ENCODE assay signal across 8 cellular contexts in the genomic region with DNA sequence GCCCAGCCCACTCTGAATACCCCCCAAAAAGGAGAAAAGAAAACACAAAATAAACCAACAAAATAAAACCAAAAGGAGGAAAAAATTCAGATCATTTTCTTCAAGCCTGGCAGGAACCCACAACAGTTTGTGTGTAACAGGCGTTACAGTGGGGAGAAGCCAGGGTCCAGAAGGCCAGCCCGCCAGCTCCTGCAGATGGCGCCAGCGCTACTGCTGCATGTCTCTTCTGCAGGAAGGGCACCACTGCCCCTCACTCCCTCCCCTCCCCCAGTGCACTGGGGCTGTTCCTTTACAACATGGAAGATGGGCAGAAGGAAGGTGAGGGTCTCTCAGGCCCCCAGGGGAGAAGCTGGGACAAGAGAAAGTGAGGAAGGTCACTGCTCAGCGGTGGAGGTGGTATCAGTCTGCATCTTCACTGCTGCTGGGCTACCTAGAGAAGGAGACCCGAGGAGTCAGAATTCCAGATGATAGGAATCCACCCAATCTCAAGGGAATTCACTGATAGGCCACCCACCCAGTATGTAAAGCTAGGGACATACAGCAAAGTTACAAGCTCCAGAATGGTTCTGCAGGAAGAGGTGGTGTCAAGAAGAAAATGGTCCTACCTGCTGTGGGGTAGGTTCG. TPM values are rescaled to one million over a fixed set of nuclear protein-coding genes. Genes with fewer than 3 reads are reported as not detected.
DNase-seq lines count a peak whose midpoint lies in the region; ATAC-seq, FAIRE-seq and TF ChIP-seq lines count a peak whose summit lies in the region.

No MANE protein-coding gene starts in this region.

- peaks cover 31% of the 10 kb centered on the region for H3K79me2 ChIP-seq in K562 (ENCODE audit: control insufficient read depth, insufficient read depth, low read length)

- no peaks in the 10 kb centered on the region for H4K20me1 ChIP-seq in K562 (replicated peaks; ENCODE audit: control insufficient read depth, insufficient read depth, low read length)

- H3K36me3 ChIP-seq in K562 (ENCODE audit: control insufficient read depth, insufficient read depth, low read length) (peaks cover 76% of the 10 kb centered on the region), mesodermal cell (ENCODE audit: control insufficient read depth, insufficient read depth, low read length) (peaks cover 78% of the 10 kb centered on the region)

- POLR2A ChIA-PET in K562 (lab: Yijun Ruan, JAX): interaction anchor here (0.6 to 1.5 kb wide), 6 partner anchors 13 to 35 kb away, joined by 3 to 4 read pairs (median 3); a partner anchor contains a TSS

- DNase-seq in COR-L47 (lab: John Stamatoyannopoulos, UW) (peak; percentile 15), HFF-Myc (ENCODE audit: extremely low read depth, low read depth) (no peak), RKO (ENCODE audit: low spot score) (peak; percentile 65), K562 (ENCODE audit: extremely low read depth in 1 of 4, low spot score in 3 of 4) (peak; percentile 43 to 58 (median 48)), lower leg skin (ENCODE audit: low spot score in 2 of 2) (no peak)

- no TSS peak for BruUV-seq in K562 (replicated peaks; lab: Mats Ljungman, UMichigan)

- no peak overlapping the region for H3K27ac ChIP-seq in K562 (ENCODE audit: extremely low read depth, low read depth, low read length)
- H3K27ac ChIP-seq in mesodermal cell (ENCODE audit: low read depth, low read length, severe bottlenecking): peak overlapping the region; percentile 53

- in situ Hi-C loops in K562 (cut with MboI): no loop called here

- no peaks in the 10 kb centered on the region for H3K27me3 ChIP-seq in K562 (ENCODE audit: control insufficient read depth in 2 of 2, insufficient read depth in 2 of 2, low read length in 2 of 2)

- H3K9me3 ChIP-seq in K562 (replicated peaks; ENCODE audit: control insufficient read depth, insufficient read depth, low read depth, low read length): no peaks in the 10 kb centered on the region
- H3K9me3 ChIP-seq in mesodermal cell (ENCODE audit: control insufficient read depth, low read length): no peaks in the 10 kb centered on the region

- H2AFZ ChIP-seq in K562 (ENCODE audit: low read depth, low read length): no peak overlapping the region

- TF ChIP-seq POLR2A in K562 (conservative IDR thresholded peaks at IDR 0.05): no peak
- no peak for TF ChIP-seq POLR2A in lower leg skin (IDR thresholded peaks at IDR 0.05)

- peaks cover 0 to 17% of the 10 kb centered on the region in 2 experiments; a peak in 3 of 5 replicates for H3K4me1 ChIP-seq in K562 (replicated peaks in 1 of 2; ENCODE audit: control insufficient read depth in 2 of 2, insufficient read depth in 2 of 2, low read length in 2 of 2)
- H3K4me1 ChIP-seq in mesodermal cell (ENCODE audit: control insufficient read depth, insufficient read depth, low read length, poor library complexity, severe bottlenecking): no peaks in the 10 kb centered on the region

- H3K4me3 ChIP-seq in HFF-Myc (replicated peaks; ENCODE audit: low read depth, low read length) (no peak overlapping the region), K562 (no peak overlapping the region), mesodermal cell (ENCODE audit: extremely low read depth, insufficient read depth, low read length, poor library complexity, severe bottlenecking) (no peak overlapping the region), lower leg skin (ENCODE audit: low read depth, poor library complexity, severe bottlenecking) (no peak overlapping the region)

- WGBS in K562 (ENCODE audit: insufficient coverage, low coverage, missing lambda C conversion rate): 72% methylated on average over 5 of the region's 7 CpGs
- 86 to 93% methylated on average over 2 to 3 of the region's 7 CpGs for WGBS in mesodermal cell (ENCODE audit: insufficient coverage in 2 of 2), 2 experiments
- 63 to 64% methylated on average over 7 of the region's 7 CpGs for WGBS in lower leg skin, 2 donors

- CTCF ChIA-PET in K562 (lab: Yijun Ruan, JAX; ENCODE audit: low intra/inter-chr PET ratio): no interaction called here

- no peaks in the 10 kb centered on the region for H3K9me1 ChIP-seq in K562 (ENCODE audit: control insufficient read depth, insufficient read depth, low read length)

- no peak overlapping the region for H3K9ac ChIP-seq in K562 (ENCODE audit: insufficient read depth in 1 of 2, low read depth in 2 of 2, low read length in 2 of 2)

- no peak overlapping the region for H3K4me2 ChIP-seq in K562 (ENCODE audit: insufficient read depth, low read length)

- TF ChIP-seq RAD21 in K562 (CRISPR knock-in tag; conservative IDR thresholded peaks at IDR 0.05 in 1 of 2, IDR thresholded peaks at IDR 0.05 in 1 of 2): 0 out of 4 replicates have a peak, but pooled peaks of 1 of the 2 experiments have one; percentile 31

- no peak for TF ChIP-seq EP300 in K562 (IDR thresholded peaks at IDR 0.05; ENCODE audit: low read length)

- TF ChIP-seq CTCF in HFF-Myc (IDR thresholded peaks at IDR 0.05; ENCODE audit: low read depth, low read length, missing control alignments) (peak; percentile 69), K562 (IDR thresholded peaks at IDR 0.05 in 2 of 3, conservative IDR thresholded peaks at IDR 0.05 in 1 of 3; ENCODE audit: insufficient read depth in 2 of 3, low read depth in 1 of 3, low read length in 3 of 3) (peak; percentile 39 to 58 (median 55)), lower leg skin (IDR thresholded peaks at IDR 0.05) (no peak)

- intact Hi-C loops in K562 (cut with micrococcal nuclease) (no loop called here), lower leg skin (cut with DNase I; ENCODE audit: low total_unique reads) (no loop called here)

- ATAC-seq in K562 (peak; percentile 40), GM21723 (IDR thresholded peaks at IDR 0.05; ENCODE audit: unreplicated experiment) (no peak), GM19351 (IDR thresholded peaks at IDR 0.05; ENCODE audit: unreplicated experiment) (no peak)

- no peak for FAIRE-seq in K562 (lab: Jason Lieb, UNC)

RNA-seq across cellular contexts. Expression of a gene that starts 2.3 kb away (rescaled TPM):
- total RNA-seq in K562 (2011; cell fraction: chromatin; rRNA removed; ENCODE audit: low replicate concordance): 199 and 304 TPM in 2 replicates
- total RNA-seq in K562 (2011; cell fraction: nucleolus; rRNA removed): 156 and 172 TPM in 2 replicates
- total RNA-seq in K562 (2011; cell fraction: nucleoplasm; rRNA removed): 135 and 147 TPM in 2 replicates
- total RNA-seq in K562 (2014; rRNA removed): 55.4 and 70.8 TPM in 2 replicates
- total RNA-seq in K562 (2014; rRNA removed; fragmentation: Illumina TruSeq; extraction: Trizol): 53.2 and 54.4 TPM in 2 replicates
- total RNA-seq in K562 (2015; rRNA removed; fragmentation: Illumina TruSeq; extraction: Trizol): 60.6 and 61.9 TPM in 2 replicates
- 77.2 and 77.6 TPM in 2 replicates for total RNA-seq in K562 (2021)
- 74.7 and 93.6 TPM in 2 replicates for polyA plus RNA-seq in K562 (2011; rRNA removed)
- polyA plus RNA-seq in K562 (2011; cell fraction: cytosol; rRNA removed): 29.0 and 33.7 TPM in 2 replicates
- polyA plus RNA-seq in K562 (2011; cell fraction: nucleus; rRNA removed): 248 and 319 TPM in 2 replicates
- 37.5 and 55.6 TPM in 2 replicates for polyA plus RNA-seq in K562 (2012)
- polyA plus RNA-seq in K562 (2014; fragmentation: Illumina TruSeq; extraction: Trizol): 67.5 and 97.7 TPM in 2 replicates
- polyA plus RNA-seq in K562 (2014; fragmentation: Nextera tagmentation; extraction: Ambion mirVana): 10 to 100 TPM; 19.0 to 37.2 TPM
- 86.3 and 92.2 TPM in 2 replicates for polyA plus RNA-seq in K562 (2014; rRNA removed)
- polyA minus RNA-seq in K562 (2011; rRNA and poly(A)+ RNA removed): 32.7 and 42.8 TPM in 2 replicates
- 26.4 and 38.0 TPM in 2 replicates for polyA minus RNA-seq in K562 (2011; cell fraction: cytosol; rRNA and poly(A)+ RNA removed)
- polyA minus RNA-seq in K562 (2011; cell fraction: nucleus; rRNA and poly(A)+ RNA removed): 40.7 and 56.9 TPM in 2 replicates
- 34.8 TPM for polyA plus RNA-seq in mesodermal cell (2013, experiment 1 of 2)
- 34.5 TPM for polyA plus RNA-seq in mesodermal cell (2013, experiment 2 of 2)
- total RNA-seq in lower leg skin: 10 to 100 TPM; 16.2 to 24.0 (median 23.4) TPM

RNA-seq across cellular contexts. Expression of a gene that starts 14.5 kb away (rescaled TPM):
- 0.42 and 0.76 TPM in 2 replicates for total RNA-seq in K562 (2011; cell fraction: chromatin; rRNA removed; ENCODE audit: low replicate concordance)
- 0.66 and 0.83 TPM in 2 replicates for total RNA-seq in K562 (2011; cell fraction: nucleolus; rRNA removed)
- total RNA-seq in K562 (2011; cell fraction: nucleoplasm; rRNA removed): 0.23 and 0.37 TPM in 2 replicates
- total RNA-seq in K562 (2014; rRNA removed): not detected in 2 replicates
- total RNA-seq in K562 (2014; rRNA removed; fragmentation: Illumina TruSeq; extraction: Trizol): not detected in 2 replicates
- total RNA-seq in K562 (2015; rRNA removed; fragmentation: Illumina TruSeq; extraction: Trizol): 0.08 TPM in 1 of 2 replicates, not detected in the other
- 0.09 and 0.20 TPM in 2 replicates for total RNA-seq in K562 (2021)
- polyA plus RNA-seq in K562 (2011; rRNA removed): 0.10 and 0.12 TPM in 2 replicates
- polyA plus RNA-seq in K562 (2011; cell fraction: cytosol; rRNA removed): 0.09 and 0.15 TPM in 2 replicates
- polyA plus RNA-seq in K562 (2011; cell fraction: nucleus; rRNA removed): 0.18 and 0.32 TPM in 2 replicates
- polyA plus RNA-seq in K562 (2012): 0.04 and 0.10 TPM in 2 replicates
- polyA plus RNA-seq in K562 (2014; fragmentation: Illumina TruSeq; extraction: Trizol): not detected in 2 replicates
- polyA plus RNA-seq in K562 (2014; fragmentation: Nextera tagmentation; extraction: Ambion mirVana): not detected
- 0.03 TPM in 1 of 2 replicates, not detected in the other for polyA plus RNA-seq in K562 (2014; rRNA removed)
- polyA minus RNA-seq in K562 (2011; rRNA and poly(A)+ RNA removed): 0.11 TPM in 1 of 2 replicates, not detected in the other
- polyA minus RNA-seq in K562 (2011; cell fraction: cytosol; rRNA and poly(A)+ RNA removed): not detected in 2 replicates
- 0.11 and 0.27 TPM in 2 replicates for polyA minus RNA-seq in K562 (2011; cell fraction: nucleus; rRNA and poly(A)+ RNA removed)
- polyA plus RNA-seq in mesodermal cell (2013, experiment 1 of 2): 17.7 TPM
- polyA plus RNA-seq in mesodermal cell (2013, experiment 2 of 2): 14.3 TPM
- total RNA-seq in lower leg skin: 1 to 10 TPM; 3.3 to 6.8 (median 4.6) TPM

RNA-seq across cellular contexts. Expression of a gene that starts 36.1 kb away (rescaled TPM):
- 324 and 835 TPM in 2 replicates for total RNA-seq in K562 (2011; cell fraction: chromatin; rRNA removed; ENCODE audit: low replicate concordance)
- total RNA-seq in K562 (2011; cell fraction: nucleolus; rRNA removed): 1,325 and 1,372 TPM in 2 replicates
- 1,230 and 2,004 TPM in 2 replicates for total RNA-seq in K562 (2011; cell fraction: nucleoplasm; rRNA removed)
- total RNA-seq in K562 (2014; rRNA removed): 3,419 and 4,659 TPM in 2 replicates
- 1,716 and 2,206 TPM in 2 replicates for total RNA-seq in K562 (2014; rRNA removed; fragmentation: Illumina TruSeq; extraction: Trizol)
- total RNA-seq in K562 (2015; rRNA removed; fragmentation: Illumina TruSeq; extraction: Trizol): 2,578 and 2,581 TPM in 2 replicates
- 2,702 and 2,817 TPM in 2 replicates for total RNA-seq in K562 (2021)
- polyA plus RNA-seq in K562 (2011; rRNA removed): 6,793 and 8,605 TPM in 2 replicates
- 11,989 and 13,919 TPM in 2 replicates for polyA plus RNA-seq in K562 (2011; cell fraction: cytosol; rRNA removed)
- polyA plus RNA-seq in K562 (2011; cell fraction: nucleus; rRNA removed): 3,294 and 3,587 TPM in 2 replicates
- 3,686 and 3,892 TPM in 2 replicates for polyA plus RNA-seq in K562 (2012)
- polyA plus RNA-seq in K562 (2014; fragmentation: Illumina TruSeq; extraction: Trizol): 5,553 and 5,658 TPM in 2 replicates
- polyA plus RNA-seq in K562 (2014; fragmentation: Nextera tagmentation; extraction: Ambion mirVana): 1,000 to 10,000 TPM; 5,813 to 6,029 TPM
- 3,855 and 4,217 TPM in 2 replicates for polyA plus RNA-seq in K562 (2014; rRNA removed)
- polyA minus RNA-seq in K562 (2011; rRNA and poly(A)+ RNA removed): 4,964 and 5,506 TPM in 2 replicates
- polyA minus RNA-seq in K562 (2011; cell fraction: cytosol; rRNA and poly(A)+ RNA removed): 4,077 and 4,335 TPM in 2 replicates
- polyA minus RNA-seq in K562 (2011; cell fraction: nucleus; rRNA and poly(A)+ RNA removed): 565 and 1,075 TPM in 2 replicates
- polyA plus RNA-seq in mesodermal cell (2013, experiment 1 of 2): 4,059 TPM
- polyA plus RNA-seq in mesodermal cell (2013, experiment 2 of 2): 3,444 TPM
- 1,000 to 10,000 TPM; 1,190 to 2,139 (median 1,514) TPM for total RNA-seq in lower leg skin

RNA-seq across cellular contexts. Expression of a gene that starts 36.8 kb away (rescaled TPM):
- total RNA-seq in K562 (2011; cell fraction: chromatin; rRNA removed; ENCODE audit: low replicate concordance): 526 and 534 TPM in 2 replicates
- 244 and 272 TPM in 2 replicates for total RNA-seq in K562 (2011; cell fraction: nucleolus; rRNA removed)
- 296 and 379 TPM in 2 replicates for total RNA-seq in K562 (2011; cell fraction: nucleoplasm; rRNA removed)
- total RNA-seq in K562 (2014; rRNA removed): 392 and 404 TPM in 2 replicates
- total RNA-seq in K562 (2014; rRNA removed; fragmentation: Illumina TruSeq; extraction: Trizol): 231 and 265 TPM in 2 replicates
- total RNA-seq in K562 (2015; rRNA removed; fragmentation: Illumina TruSeq; extraction: Trizol): 271 and 272 TPM in 2 replicates
- total RNA-seq in K562 (2021): 353 and 384 TPM in 2 replicates
- 119 and 126 TPM in 2 replicates for polyA plus RNA-seq in K562 (2011; rRNA removed)
- 151 and 165 TPM in 2 replicates for polyA plus RNA-seq in K562 (2011; cell fraction: cytosol; rRNA removed)
- polyA plus RNA-seq in K562 (2011; cell fraction: nucleus; rRNA removed): 184 and 336 TPM in 2 replicates
- polyA plus RNA-seq in K562 (2012): 162 and 218 TPM in 2 replicates
- 346 and 375 TPM in 2 replicates for polyA plus RNA-seq in K562 (2014; fragmentation: Illumina TruSeq; extraction: Trizol)
- 10 to 100 TPM; 82.1 to 90.3 TPM for polyA plus RNA-seq in K562 (2014; fragmentation: Nextera tagmentation; extraction: Ambion mirVana)
- polyA plus RNA-seq in K562 (2014; rRNA removed): 211 and 214 TPM in 2 replicates
- polyA minus RNA-seq in K562 (2011; rRNA and poly(A)+ RNA removed): 272 and 274 TPM in 2 replicates
- polyA minus RNA-seq in K562 (2011; cell fraction: cytosol; rRNA and poly(A)+ RNA removed): 222 and 251 TPM in 2 replicates
- polyA minus RNA-seq in K562 (2011; cell fraction: nucleus; rRNA and poly(A)+ RNA removed): 81.5 and 99.4 TPM in 2 replicates
- 261 TPM for polyA plus RNA-seq in mesodermal cell (2013, experiment 1 of 2)
- 233 TPM for polyA plus RNA-seq in mesodermal cell (2013, experiment 2 of 2)
- total RNA-seq in lower leg skin: 100 to 1,000 TPM; 167 to 235 (median 205) TPM

Comparison
In these comparisons a context has a peak if more than half of its experiments do, and no peak if none do; other contexts are left out.
1. DNase-seq: peak in COR-L47 (single experiment), RKO (single experiment) and K562 (4 of 4); none in HFF-Myc (single experiment) and lower leg skin (0 of 2).
2. CTCF ChIP-seq: peak in HFF-Myc (single experiment) and K562 (3 of 3); none in lower leg skin (0 of 3).